In the genomic region with DNA sequence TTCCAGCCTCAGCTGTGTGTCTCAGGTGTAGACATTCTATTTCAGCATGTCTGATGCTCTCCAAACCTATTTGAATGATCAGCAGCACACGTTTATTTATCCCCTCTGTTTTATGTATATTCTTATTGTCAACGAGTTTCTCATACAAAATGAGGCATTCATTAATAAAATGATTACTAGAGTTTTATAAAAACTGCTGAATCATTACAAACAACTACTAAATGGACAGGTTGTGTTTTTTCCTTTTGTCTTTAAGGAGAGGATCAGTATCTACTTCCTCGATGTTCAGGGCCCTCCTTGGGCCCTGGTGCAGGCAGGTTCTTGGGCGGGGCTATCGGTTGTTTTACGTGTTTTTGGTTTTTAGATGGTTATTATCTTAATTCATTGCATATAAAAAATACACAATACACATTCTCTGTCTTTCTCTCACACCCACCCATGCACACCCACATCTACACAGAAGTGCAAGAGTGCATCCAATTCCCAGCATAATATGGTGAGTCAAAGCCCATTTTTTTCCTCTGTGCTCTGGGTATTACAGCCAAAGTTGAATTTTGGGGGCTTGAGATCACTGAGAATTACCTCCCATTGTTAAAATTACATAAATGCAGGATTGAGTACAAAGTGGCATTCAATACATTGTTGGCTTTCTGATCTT, we compare ENCODE assay signal across 14 cellular contexts.
"Had no signal": no experiment of that assay in that cellular context is flagged by ENCODE, and none has a peak within 500 bp of the region (broad histone marks: within the 10 kb centered on the region; RNA-seq: fewer than 3 reads in every experiment).

No MANE protein-coding gene starts in this region.

- H3K9ac ChIP-seq: parathyroid adenoma had no signal

- H3K4me3 ChIP-seq: hepatocyte, SK-N-MC, tibial nerve had no signal

- H3K27me3 ChIP-seq: hepatocyte, tibial nerve had no signal

- H3K4me2 ChIP-seq: hepatocyte had no signal

- ATAC-seq: left ventricle myocardium superior, Right ventricle myocardium inferior had no signal

- H2AFZ ChIP-seq: hepatocyte, parathyroid adenoma had no signal

- H3K9me3 ChIP-seq: tibial nerve had no signal

- H3K27ac ChIP-seq: hepatocyte, parathyroid adenoma, SK-N-MC, tibial nerve had no signal

- H3K4me1 ChIP-seq: parathyroid adenoma had no signal

- DNase-seq: activated CD4-positive, alpha-beta T cell treated with anti-CD3 and anti-CD28 coated beads, Interleukin-2, amount 50 U/mL, for 1 hour; activated CD4-positive, CD25-positive, alpha-beta regulatory T cell; central memory CD4-positive, alpha-beta T cell; cortex of kidney; effector CD8-positive, alpha-beta T cell; left ventricle myocardium superior; mesendoderm; stimulated activated CD4-positive, alpha-beta T cell treated with anti-CD3 and anti-CD28 coated beads, Interleukin-4, amount 100 ng/mL, for 1 hour; stimulated activated CD8-positive, alpha-beta memory T cell treated with anti-CD3 and anti-CD28 coated beads, Interleukin-4, amount 100 ng/mL, for 48 hours had no signal
